17 cellular contexts compared by ENCODE assay signal in genomic region chr2:44623622-44624351, GRCh38.
DNase-seq lines count a peak whose midpoint lies in the region; ATAC-seq and TF ChIP-seq lines count a peak whose summit lies in the region.
"Had no signal": no experiment of that assay in that cellular context is flagged by ENCODE, and none has a peak within 500 bp of the region (broad histone marks: within the 10 kb centered on the region; RNA-seq: fewer than 3 reads in every experiment).

No MANE protein-coding gene starts in this region.

- no peaks in the 10 kb centered on the region for H3K9me2 ChIP-seq in Karpas-422 (replicated peaks; ENCODE audit: insufficient read depth, low read length)

- peak; percentile 35 for TF ChIP-seq CTCF in fibroblast of the aortic adventitia (IDR thresholded peaks at IDR 0.05; ENCODE audit: insufficient read depth, low read length)

- H3K4me3 ChIP-seq in Karpas-422 (ENCODE audit: low read length): no peak overlapping the region
- no peak overlapping the region for H3K4me3 ChIP-seq in fibroblast of the aortic adventitia (ENCODE audit: low read depth, low read length)
- H3K4me3 ChIP-seq: gastrocnemius medialis, SK-N-MC had no signal

- no peaks in the 10 kb centered on the region for H3K27me3 ChIP-seq in Karpas-422 (ENCODE audit: low read length)
- H3K27me3 ChIP-seq: gastrocnemius medialis had no signal

- no peaks in the 10 kb centered on the region for H3K4me1 ChIP-seq in Karpas-422 (ENCODE audit: low read length)

- no peak overlapping the region for H3K9ac ChIP-seq in Karpas-422 (ENCODE audit: low read length)

- H3K79me2 ChIP-seq in Karpas-422 (ENCODE audit: low read length): no peaks in the 10 kb centered on the region

- DNase-seq in Ammon's horn (ENCODE audit: low spot score) (peak; percentile 14), Karpas-422 (peak; percentile 33), NCI-H774 (lab: John Stamatoyannopoulos, UW) (peak; percentile 10), fibroblast of the aortic adventitia (ENCODE audit: low read depth) (no peak), ureter (ENCODE audit: low spot score) (no peak)
- DNase-seq: activated CD8-positive, alpha-beta T cell treated with anti-CD3 and anti-CD28 coated beads, Interleukin-2, amount 10 ng/mL, durations not matched to agents 7 days and 5 days; aorta; effector CD4-positive, alpha-beta T cell; EL; gastrocnemius medialis; mesendoderm; nucleus accumbens had no signal

- no peak overlapping the region for H3K4me2 ChIP-seq in Karpas-422 (ENCODE audit: low read depth, low read length, poor library complexity, severe bottlenecking)

- H3K36me3 ChIP-seq in Karpas-422 (ENCODE audit: insufficient read depth, low read length): no peaks in the 10 kb centered on the region
- H3K36me3 ChIP-seq: gastrocnemius medialis had no signal

- no peak overlapping the region for H3K27ac ChIP-seq in Karpas-422 (ENCODE audit: low read length)
- H3K27ac ChIP-seq: gastrocnemius medialis, SK-N-MC had no signal

- H2AFZ ChIP-seq in Karpas-422 (ENCODE audit: low read length): no peak overlapping the region

- ATAC-seq in HG03354 (IDR thresholded peaks at IDR 0.05; ENCODE audit: poor library complexity, severe bottlenecking, unreplicated experiment): no peak
- ATAC-seq in GM21737 (IDR thresholded peaks at IDR 0.05; ENCODE audit: unreplicated experiment): no peak
- ATAC-seq in GM21526 (IDR thresholded peaks at IDR 0.05; ENCODE audit: low FRiP score, unreplicated experiment): no peak
- ATAC-seq: activated CD8-positive, alpha-beta T cell treated with anti-CD3 and anti-CD28 coated beads, Interleukin-2, amount 10 ng/mL, durations not matched to agents 7 days and 5 days; gastrocnemius medialis; HepG2 had no signal

- H3K9me3 ChIP-seq in Karpas-422 (ENCODE audit: low read length): no peaks in the 10 kb centered on the region
- H3K9me3 ChIP-seq: gastrocnemius medialis had no signal

- H4K20me1 ChIP-seq in Karpas-422 (ENCODE audit: insufficient read depth, low read depth, low read length): no peaks in the 10 kb centered on the region; the same call in 1 of the 2 replicates

Comparison
In these comparisons a context has a peak if more than half of its experiments do, and no peak if none do; other contexts are left out.
1. DNase-seq: peak in Ammon's horn (single experiment), Karpas-422 (single experiment) and NCI-H774 (single experiment); none in fibroblast of the aortic adventitia (single experiment) and ureter (single experiment).